In genomic region chr2:72981516-72981915, GRCh38 we compare ENCODE assay signal across 18 cellular contexts.
DNase-seq lines count a peak whose midpoint lies in the region; ATAC-seq and TF ChIP-seq lines count a peak whose summit lies in the region.
"Had no signal": no experiment of that assay in that cellular context is flagged by ENCODE, and none has a peak within 500 bp of the region (broad histone marks: within the 10 kb centered on the region; RNA-seq: fewer than 3 reads in every experiment).

No MANE protein-coding gene starts in this region.

- POLR2A ChIA-PET in naive thymus-derived CD8-positive, alpha-beta T cell (lab: Charles Lee) = no interaction called here
- POLR2A ChIA-PET in activated CD4-positive, alpha-beta T cell treated with anti-CD3 and anti-CD28 coated beads for 36 hours (lab: Charles Lee) = no interaction called here

- DNase-seq in right atrium auricular region (ENCODE audit: low spot score) = no peak
- no peak for DNase-seq in heart right ventricle
- DNase-seq in RWPE2 (ENCODE audit: low spot score) = peak; percentile 29
- no peak for DNase-seq in endothelial cell (ENCODE audit: low spot score)
- DNase-seq in naive thymus-derived CD8-positive, alpha-beta T cell = no peak
- no peak for DNase-seq in activated CD4-positive, alpha-beta T cell treated with anti-CD3 and anti-CD28 coated beads for 36 hours
- no peak for DNase-seq in CD14-positive monocyte (ENCODE audit: low spot score)
- DNase-seq: ACHN; CD8-positive, alpha-beta memory T cell; H7; MV-4-11; NCI-H1436; NCI-H446 treated with DMSO at 0.1 percent for 48 hours; T-cell had no signal

- no peak for TF ChIP-seq CTCF in right atrium auricular region (IDR thresholded peaks at IDR 0.05)
- no peak for TF ChIP-seq CTCF in heart right ventricle (IDR thresholded peaks at IDR 0.05)
- TF ChIP-seq CTCF in RWPE2 (IDR thresholded peaks at IDR 0.05; ENCODE audit: poor library complexity, severe bottlenecking) = no peak
- no peak for TF ChIP-seq CTCF in endothelial cell (IDR thresholded peaks at IDR 0.05; ENCODE audit: unreplicated experiment)
- TF ChIP-seq CTCF in CD14-positive monocyte (IDR thresholded peaks at IDR 0.05) = no peak

- H3K36me3 Mint-ChIP-seq in endothelial cell (ENCODE audit: low read depth, unreplicated experiment) (peaks cover 9% of the 10 kb centered on the region), CD14-positive monocyte (peaks cover 51 to 69% of the 10 kb centered on the region in 2 donors)
- peaks cover 0 to under 1% (median 0%) of the 10 kb centered on the region in 3 donors for H3K36me3 Mint-ChIP-seq in naive thymus-derived CD8-positive, alpha-beta T cell
- H3K36me3 Mint-ChIP-seq in activated CD4-positive, alpha-beta T cell treated with anti-CD3 and anti-CD28 coated beads for 36 hours (ENCODE audit: low read depth) = no peaks in the 10 kb centered on the region

- H3K9me3 Mint-ChIP-seq in endothelial cell (ENCODE audit: unreplicated experiment) (no peaks in the 10 kb centered on the region), CD14-positive monocyte (peaks cover 0 to 4% (median 0%) of the 10 kb centered on the region in 7 donors)
- no peaks in the 10 kb centered on the region for H3K9me3 Mint-ChIP-seq in naive thymus-derived CD8-positive, alpha-beta T cell
- no peaks in the 10 kb centered on the region for H3K9me3 Mint-ChIP-seq in activated CD4-positive, alpha-beta T cell treated with anti-CD3 and anti-CD28 coated beads for 36 hours (ENCODE audit: low read depth)
- H3K9me3 Mint-ChIP-seq: CD8-positive, alpha-beta memory T cell; IgD-negative memory B cell; T-cell had no signal

- intact Hi-C loops in heart right ventricle (cut with DNase I) = loop anchor here in 1 of 10 donors (5.0 kb wide), 1 partner anchor 91 kb away; the partner anchor contains the start of gene SFXN5
- intact Hi-C loops in activated CD4-positive, alpha-beta T cell treated with anti-CD3 and anti-CD28 coated beads for 36 hours (cut with DNase I, micrococcal nuclease) = no loop called here
- intact Hi-C loops in CD14-positive monocyte (cut with micrococcal nuclease) = no loop called here

- no peaks in the 10 kb centered on the region for H3K36me3 ChIP-seq in right atrium auricular region
- peaks cover 0 to 10% (median 0%) of the 10 kb centered on the region in 9 donors for H3K36me3 ChIP-seq in heart right ventricle
- H3K36me3 ChIP-seq in RWPE2 (ENCODE audit: low read depth) = no peaks in the 10 kb centered on the region
- peaks cover 3% of the 10 kb centered on the region for H3K36me3 ChIP-seq in mesodermal cell (ENCODE audit: control insufficient read depth, insufficient read depth, low read length)

- no peak for ATAC-seq in heart right ventricle
- no peak for ATAC-seq in RWPE2 (ENCODE audit: low read depth)
- ATAC-seq in naive thymus-derived CD8-positive, alpha-beta T cell = no peak
- no peak for ATAC-seq in activated CD4-positive, alpha-beta T cell treated with anti-CD3 and anti-CD28 coated beads for 36 hours
- ATAC-seq: T-cell had no signal

- no peak overlapping the region for H3K27ac Mint-ChIP-seq in endothelial cell (ENCODE audit: unreplicated experiment)
- H3K27ac Mint-ChIP-seq in naive thymus-derived CD8-positive, alpha-beta T cell = no peak overlapping the region
- H3K27ac Mint-ChIP-seq in activated CD4-positive, alpha-beta T cell treated with anti-CD3 and anti-CD28 coated beads for 36 hours = no peak overlapping the region
- H3K27ac Mint-ChIP-seq in CD14-positive monocyte = peak overlapping the region in 1 of 7 donors; percentile 50
- H3K27ac Mint-ChIP-seq: B cell, IgD-negative memory B cell, T-cell had no signal

- 92 to 93% methylated on average over 4 of the region's 4 CpGs for WGBS in heart right ventricle, 2 donors
- 100% methylated on average over 1 of the region's 4 CpGs; no CpG with 5 or more reads in 1 of the 2 experiments for WGBS in mesodermal cell (ENCODE audit: insufficient coverage in 2 of 2), 2 experiments

- H3K4me1 ChIP-seq in right atrium auricular region = peaks cover 0 to 49% of the 10 kb centered on the region in 2 donors
- H3K4me1 ChIP-seq in heart right ventricle = peaks cover 18 to 66% (median 46%) of the 10 kb centered on the region in 9 donors
- H3K4me1 ChIP-seq in RWPE2 (ENCODE audit: insufficient read depth, poor library complexity, severe bottlenecking) = no peaks in the 10 kb centered on the region
- peaks cover 41% of the 10 kb centered on the region for H3K4me1 ChIP-seq in mesodermal cell (ENCODE audit: control insufficient read depth, insufficient read depth, low read length, poor library complexity, severe bottlenecking)

- no peaks in the 10 kb centered on the region for H3K9me3 ChIP-seq in right atrium auricular region
- no peaks in the 10 kb centered on the region for H3K9me3 ChIP-seq in heart right ventricle
- H3K9me3 ChIP-seq in RWPE2 (ENCODE audit: severe bottlenecking) = no peaks in the 10 kb centered on the region
- no peaks in the 10 kb centered on the region for H3K9me3 ChIP-seq in mesodermal cell (ENCODE audit: control insufficient read depth, low read length)

- CTCF ChIA-PET in activated CD4-positive, alpha-beta T cell treated with anti-CD3 and anti-CD28 coated beads for 36 hours (lab: Charles Lee) = interaction anchor here (0.7 kb wide), 1 partner anchor 115 kb away, joined by 3 read pairs; no protein-coding TSS in a partner anchor

- H3K27me3 ChIP-seq in right atrium auricular region = no peaks in the 10 kb centered on the region
- H3K27me3 ChIP-seq in heart right ventricle = no peaks in the 10 kb centered on the region
- H3K27me3 ChIP-seq in RWPE2 (ENCODE audit: insufficient read depth, poor library complexity, severe bottlenecking) = no peaks in the 10 kb centered on the region

- H3K4me1 Mint-ChIP-seq in endothelial cell (ENCODE audit: unreplicated experiment) = peaks cover 6% of the 10 kb centered on the region
- H3K4me1 Mint-ChIP-seq in naive thymus-derived CD8-positive, alpha-beta T cell = peaks cover 0 to 5% (median 3%) of the 10 kb centered on the region in 4 donors
- H3K4me1 Mint-ChIP-seq in activated CD4-positive, alpha-beta T cell treated with anti-CD3 and anti-CD28 coated beads for 36 hours = no peaks in the 10 kb centered on the region
- H3K4me1 Mint-ChIP-seq in CD14-positive monocyte = peaks cover 47% of the 10 kb centered on the region
- H3K4me1 Mint-ChIP-seq: CD8-positive, alpha-beta memory T cell had no signal

- H3K4me3 Mint-ChIP-seq in endothelial cell (ENCODE audit: unreplicated experiment) (no peak overlapping the region), CD14-positive monocyte (no peak overlapping the region)
- H3K4me3 Mint-ChIP-seq in naive thymus-derived CD8-positive, alpha-beta T cell = no peak overlapping the region
- H3K4me3 Mint-ChIP-seq in activated CD4-positive, alpha-beta T cell treated with anti-CD3 and anti-CD28 coated beads for 36 hours = no peak overlapping the region
- H3K4me3 Mint-ChIP-seq: B cell; CD8-positive, alpha-beta memory T cell; IgD-negative memory B cell; T-cell had no signal

- no peak overlapping the region for H3K4me3 ChIP-seq in right atrium auricular region
- H3K4me3 ChIP-seq in heart right ventricle = no peak overlapping the region
- no peak overlapping the region for H3K4me3 ChIP-seq in RWPE2 (ENCODE audit: severe bottlenecking)
- no peak overlapping the region for H3K4me3 ChIP-seq in mesodermal cell (ENCODE audit: extremely low read depth, insufficient read depth, low read length, poor library complexity, severe bottlenecking)

- H3K27me3 Mint-ChIP-seq in endothelial cell (ENCODE audit: unreplicated experiment) = peaks cover 3% of the 10 kb centered on the region
- no peaks in the 10 kb centered on the region for H3K27me3 Mint-ChIP-seq in naive thymus-derived CD8-positive, alpha-beta T cell
- no peaks in the 10 kb centered on the region for H3K27me3 Mint-ChIP-seq in activated CD4-positive, alpha-beta T cell treated with anti-CD3 and anti-CD28 coated beads for 36 hours
- H3K27me3 Mint-ChIP-seq in CD14-positive monocyte (ENCODE audit: low read depth in 3 of 3) = no peaks in the 10 kb centered on the region
- H3K27me3 Mint-ChIP-seq: B cell; CD8-positive, alpha-beta memory T cell; IgD-negative memory B cell; T-cell had no signal

- H3K27ac ChIP-seq in right atrium auricular region = peak overlapping the region; percentile 36 to 60
- H3K27ac ChIP-seq in heart right ventricle = peak overlapping the region in 4 of 10 donors; percentile 15 to 52 (median 40)
- no peak overlapping the region for H3K27ac ChIP-seq in RWPE2 (ENCODE audit: poor library complexity, severe bottlenecking)
- H3K27ac ChIP-seq in mesodermal cell (ENCODE audit: low read depth, low read length, severe bottlenecking) = peak overlapping the region; percentile 82
- H3K27ac ChIP-seq: RWPE1 had no signal
